Comparison of ENCODE assay signal across 23 cellular contexts in genomic region chr17:45388604-45389325, GRCh38. TPM values are rescaled to one million over a fixed set of nuclear protein-coding genes. Genes with fewer than 3 reads are reported as not detected.
DNase-seq lines count a peak whose midpoint lies in the region; ATAC-seq and TF ChIP-seq lines count a peak whose summit lies in the region.
"Had no signal": no experiment of that assay in that cellular context is flagged by ENCODE, and none has a peak within 500 bp of the region (broad histone marks: within the 10 kb centered on the region; RNA-seq: fewer than 3 reads in every experiment).

No MANE protein-coding gene starts in this region.

- H3K36me3 Mint-ChIP-seq in HFFc6 (ENCODE audit: low read depth) (no peaks in the 10 kb centered on the region), endothelial cell (ENCODE audit: low read depth, unreplicated experiment) (peaks cover 3% of the 10 kb centered on the region)
- H3K36me3 Mint-ChIP-seq: activated naive CD4-positive, alpha-beta T cell treated with anti-CD3 and anti-CD28 coated beads, Interleukin-2, amount 50 U/mL, for 24 hours had no signal

- TF ChIP-seq CTCF in HFFc6 (IDR thresholded peaks at IDR 0.05), result no peak
- TF ChIP-seq CTCF in endothelial cell (IDR thresholded peaks at IDR 0.05; ENCODE audit: unreplicated experiment), result no peak

- H3K27ac ChIP-seq in BLaER1, result no peak overlapping the region
- H3K27ac ChIP-seq: PC-9, right lobe of liver, upper lobe of right lung, VCaP had no signal

- DNase-seq in HFFc6 (peak; percentile 41), adipocyte (ENCODE audit: low read depth) (peak; percentile 23), kidney tubule cell (ENCODE audit: low spot score) (peak; percentile 40), endothelial cell (ENCODE audit: low spot score) (no peak), anterior cingulate cortex (lab: John Stamatoyannopoulos, UW) (no peak), KG1 (lab: John Stamatoyannopoulos, UW) (no peak)
- DNase-seq: BE2C; cerebellar nuclear complex; head of caudate nucleus; islet precursor cell; KBM-7; mesendoderm; NCI-H1417; NCI-H510A; PC-9; right lobe of liver; stimulated activated CD4-positive, alpha-beta T cell treated with anti-CD3 and anti-CD28 coated beads, Interleukin-4, amount 100 ng/mL, for 1 hour; upper lobe of right lung had no signal

- H3K9me3 ChIP-seq in BLaER1, result no peaks in the 10 kb centered on the region
- H3K9me3 ChIP-seq in adipocyte (ENCODE audit: control insufficient read depth, low read length), result no peaks in the 10 kb centered on the region
- H3K9me3 ChIP-seq: BE2C, right lobe of liver, upper lobe of right lung had no signal

- H3K27ac Mint-ChIP-seq in HFFc6, result no peak overlapping the region
- no peak overlapping the region for H3K27ac Mint-ChIP-seq in endothelial cell (ENCODE audit: unreplicated experiment)

- peaks cover 29% of the 10 kb centered on the region for H3K4me1 Mint-ChIP-seq in HFFc6 (ENCODE audit: low read depth)
- peaks cover 4% of the 10 kb centered on the region for H3K4me1 Mint-ChIP-seq in endothelial cell (ENCODE audit: unreplicated experiment)
- H3K4me1 Mint-ChIP-seq: neural crest cell had no signal

- H3K4me3 ChIP-seq in BLaER1, result no peak overlapping the region
- H3K4me3 ChIP-seq in adipocyte (ENCODE audit: low read length), result no peak overlapping the region
- H3K4me3 ChIP-seq: PC-9, right lobe of liver, upper lobe of right lung had no signal

- H3K4me2 ChIP-seq in BLaER1, result peak overlapping the region; percentile 10; the same call in 1 of the 2 replicates
- H3K4me2 ChIP-seq: PC-9 had no signal

- H3K27me3 ChIP-seq in BLaER1 (no peaks in the 10 kb centered on the region), adipocyte (replicated peaks; ENCODE audit: control insufficient read depth, insufficient read depth, low read length) (peaks cover 29% of the 10 kb centered on the region)
- H3K27me3 ChIP-seq: BE2C, right lobe of liver, upper lobe of right lung had no signal

- no peak for ATAC-seq in GM19397 (IDR thresholded peaks at IDR 0.05; ENCODE audit: unreplicated experiment)
- ATAC-seq: right lobe of liver, upper lobe of right lung had no signal

- H3K4me3 Mint-ChIP-seq in HFFc6 (0 out of 2 replicates have a peak overlapping the region, but pooled peaks have one; percentile 25), endothelial cell (ENCODE audit: unreplicated experiment) (no peak overlapping the region)
- H3K4me3 Mint-ChIP-seq: activated naive CD4-positive, alpha-beta T cell treated with anti-CD3 and anti-CD28 coated beads, Interleukin-2, amount 50 U/mL, for 24 hours; neural crest cell had no signal

- peaks cover 12% of the 10 kb centered on the region for H4K20me1 ChIP-seq in BLaER1

- H3K9me3 Mint-ChIP-seq in HFFc6 (no peaks in the 10 kb centered on the region), endothelial cell (ENCODE audit: unreplicated experiment) (peaks cover 3% of the 10 kb centered on the region)
- H3K9me3 Mint-ChIP-seq: activated naive CD4-positive, alpha-beta T cell treated with anti-CD3 and anti-CD28 coated beads, Interleukin-2, amount 50 U/mL, for 24 hours; neural crest cell had no signal

- H3K4me1 ChIP-seq in BLaER1 (peaks cover 67% of the 10 kb centered on the region), adipocyte (ENCODE audit: control insufficient read depth, insufficient read depth, low read length) (peaks cover 5% of the 10 kb centered on the region)

- H3K27me3 Mint-ChIP-seq in HFFc6 (ENCODE audit: insufficient read depth), result peaks cover 13% of the 10 kb centered on the region
- peaks cover 16% of the 10 kb centered on the region for H3K27me3 Mint-ChIP-seq in endothelial cell (ENCODE audit: unreplicated experiment)

- H3K36me3 ChIP-seq in BLaER1 (peaks cover 4% of the 10 kb centered on the region; the same call in 1 of the 2 replicates), adipocyte (ENCODE audit: control insufficient read depth, insufficient read depth, low read length, severe bottlenecking) (no peaks in the 10 kb centered on the region)
- H3K36me3 ChIP-seq: BE2C, right lobe of liver had no signal

- H3K9ac ChIP-seq in BLaER1 (no peak overlapping the region), adipocyte (ENCODE audit: low read length) (no peak overlapping the region)

RNA-seq across cellular contexts. Expression of gene ARHGAP27, which starts 43.9 kb away (rescaled TPM):
- total RNA-seq in HFFc6 (2021; fragmentation: NEBNext Ultra II Directional; extraction: Animal tissue kit (Norgen Biotek cat#: 25700)), result 1 to 10 TPM; 1.8 to 3.8 (median 2.7) TPM
- 155 TPM for total RNA-seq in endothelial cell (ENCODE audit: unreplicated experiment)

Comparison
In these comparisons a context has a peak if more than half of its experiments do, and no peak if none do; other contexts are left out.
1. DNase-seq: peak in HFFc6 (single experiment), adipocyte (single experiment) and kidney tubule cell (single experiment); none in endothelial cell (single experiment), anterior cingulate cortex (0 of 58) and KG1 (single experiment).
2. RNA of gene ARHGAP27, which starts 43.9 kb away (total RNA-seq): 155 TPM in endothelial cell (single experiment); 1.8 to 3.8 TPM in HFFc6; every median in the first group is over 10 times any median in the second.